ENCODE assay signal across 9 cellular contexts in the genomic region with DNA sequence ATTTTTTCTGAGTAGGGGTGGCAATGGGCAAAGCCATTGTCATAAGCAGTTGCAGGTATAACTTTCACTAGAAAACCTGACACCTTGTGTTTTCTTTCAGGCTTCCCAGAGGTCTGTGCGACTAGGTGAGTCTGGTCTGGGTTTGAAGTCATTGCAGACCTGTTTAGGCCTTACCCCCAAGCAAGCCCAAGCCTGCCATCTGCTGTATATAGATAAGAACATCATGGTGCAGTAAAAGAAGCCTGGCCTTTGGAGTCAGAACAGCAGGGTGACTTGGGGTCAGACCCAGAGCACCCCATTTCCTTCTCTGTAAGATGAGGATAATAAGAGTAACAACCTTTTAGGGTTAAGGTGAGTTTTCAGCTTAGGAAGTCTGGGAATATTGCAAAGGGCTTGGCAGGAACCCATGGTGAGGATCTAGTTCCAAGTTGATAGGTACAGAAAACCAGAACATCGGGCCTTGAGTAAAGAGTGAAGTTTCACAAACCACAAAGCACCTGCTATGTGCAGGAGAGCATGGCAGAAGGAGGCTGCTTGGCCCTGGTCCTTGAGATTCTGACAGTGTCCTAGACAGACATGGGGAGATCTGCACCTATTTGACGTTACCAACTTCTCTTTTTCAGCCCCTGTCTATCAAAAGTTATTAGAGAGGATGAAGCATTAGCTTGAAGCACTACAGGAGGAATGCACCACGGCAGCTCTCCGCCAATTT. TPM values are rescaled to one million over a fixed set of nuclear protein-coding genes. Genes with fewer than 3 reads are reported as not detected.
DNase-seq lines count a peak whose midpoint lies in the region; ATAC-seq, FAIRE-seq and TF ChIP-seq lines count a peak whose summit lies in the region.
"Had no signal": no experiment of that assay in that cellular context is flagged by ENCODE, and none has a peak within 500 bp of the region (broad histone marks: within the 10 kb centered on the region; RNA-seq: fewer than 3 reads in every experiment).

No MANE protein-coding gene starts in this region.

- no peaks in the 10 kb centered on the region for H3K36me3 Mint-ChIP-seq in activated CD4-positive, alpha-beta memory T cell treated with anti-CD3 and anti-CD28 coated beads for 36 hours
- no peaks in the 10 kb centered on the region for H3K36me3 Mint-ChIP-seq in activated CD4-positive, alpha-beta memory T cell treated with anti-CD3 and anti-CD28 coated beads, Interleukin-2, amount 10 ng/mL, durations not matched to agents 7 days and 5 days (ENCODE audit: low read depth)
- no peaks in the 10 kb centered on the region for H3K36me3 Mint-ChIP-seq in activated T-helper 1 cell treated with anti-CD3 and anti-CD28 coated beads, Interleukin-12 subunit alpha, Interleukin-12 subunit beta, Interleukin-2, Interleukin-4 antibody, amounts not matched to agents 30 ng/mL and 10 ng/mL and 1 ng/mL, durations not matched to agents 14 hours and 24 hours and 36 hours (ENCODE audit: low read depth)

- no peaks in the 10 kb centered on the region for H3K27me3 ChIP-seq in WERI-Rb-1 (ENCODE audit: insufficient read depth, low read depth, severe bottlenecking)

- H3K36me3 ChIP-seq in WERI-Rb-1 (no peaks in the 10 kb centered on the region), kidney (ENCODE audit: control insufficient read depth in 1 of 2, insufficient read depth in 2 of 2, low read length in 2 of 2) (no peaks in the 10 kb centered on the region)

- H3K4me3 Mint-ChIP-seq in activated CD4-positive, alpha-beta memory T cell treated with anti-CD3 and anti-CD28 coated beads for 36 hours = no peak overlapping the region
- H3K4me3 Mint-ChIP-seq in activated CD4-positive, alpha-beta memory T cell treated with anti-CD3 and anti-CD28 coated beads, Interleukin-2, amount 10 ng/mL, durations not matched to agents 7 days and 5 days = no peak overlapping the region
- H3K4me3 Mint-ChIP-seq in activated T-helper 1 cell treated with anti-CD3 and anti-CD28 coated beads, Interleukin-12 subunit alpha, Interleukin-12 subunit beta, Interleukin-2, Interleukin-4 antibody, amounts not matched to agents 30 ng/mL and 10 ng/mL and 1 ng/mL, durations not matched to agents 14 hours and 24 hours and 36 hours = no peak overlapping the region

- H3K4me1 ChIP-seq in kidney (ENCODE audit: control insufficient read depth in 1 of 2, insufficient read depth in 1 of 2, low read depth in 1 of 2, low read length in 2 of 2) = peaks cover 0 to 2% of the 10 kb centered on the region in 2 donors

- intact Hi-C loops in activated CD4-positive, alpha-beta memory T cell treated with anti-CD3 and anti-CD28 coated beads for 36 hours (cut with micrococcal nuclease) = loop anchor here (1.0 kb wide), 3 partner anchors 85 to 175 kb away; no protein-coding TSS in a partner anchor
- intact Hi-C loops in kidney (cut with DNase I) = loop anchor here (10.0 kb wide), 1 partner anchor 108 kb away; a partner anchor contains a TSS
- intact Hi-C loops in activated T-helper 1 cell treated with anti-CD3 and anti-CD28 coated beads, Interleukin-12 subunit alpha, Interleukin-12 subunit beta, Interleukin-2, Interleukin-4 antibody, amounts not matched to agents 30 ng/mL and 10 ng/mL and 1 ng/mL, durations not matched to agents 14 hours and 24 hours and 36 hours (cut with micrococcal nuclease) = loop anchor here (1.0 to 5.0 kb wide), 2 partner anchors 115 to 175 kb away; no protein-coding TSS in a partner anchor

- no peak for FAIRE-seq in kidney (lab: Jason Lieb, UNC)
- FAIRE-seq: colon had no signal

- peak; percentile 70 for TF ChIP-seq CTCF in WERI-Rb-1 (IDR thresholded peaks at IDR 0.05; ENCODE audit: low read depth, low read length)
- TF ChIP-seq CTCF in kidney (IDR thresholded peaks at IDR 0.05; ENCODE audit: borderline replicate concordance, extremely low read depth, insufficient read depth) = peak; percentile 44

- peak; percentile 29 for DNase-seq in activated CD4-positive, alpha-beta memory T cell treated with anti-CD3 and anti-CD28 coated beads for 36 hours
- DNase-seq in activated CD4-positive, alpha-beta memory T cell treated with anti-CD3 and anti-CD28 coated beads, Interleukin-2, amount 10 ng/mL, durations not matched to agents 7 days and 5 days = no peak
- DNase-seq in Kasumi-1 (lab: John Stamatoyannopoulos, UW) (peak; percentile 53 to 83), WERI-Rb-1 (peak; percentile 62), kidney (no peak), NCI-H2227 (lab: John Stamatoyannopoulos, UW; ENCODE audit: unreplicated experiment) (no peak)
- no peak for DNase-seq in activated T-helper 1 cell treated with anti-CD3 and anti-CD28 coated beads, Interleukin-12 subunit alpha, Interleukin-12 subunit beta, Interleukin-2, Interleukin-4 antibody, amounts not matched to agents 30 ng/mL and 10 ng/mL and 1 ng/mL, durations not matched to agents 14 hours and 24 hours and 36 hours (ENCODE audit: low spot score)

- H3K9me3 ChIP-seq in WERI-Rb-1 (ENCODE audit: severe bottlenecking) (no peaks in the 10 kb centered on the region), kidney (ENCODE audit: control insufficient read depth in 1 of 2, low read length in 2 of 2) (no peaks in the 10 kb centered on the region)

- no peaks in the 10 kb centered on the region for H3K4me1 Mint-ChIP-seq in activated CD4-positive, alpha-beta memory T cell treated with anti-CD3 and anti-CD28 coated beads for 36 hours (ENCODE audit: low read depth)
- no peaks in the 10 kb centered on the region for H3K4me1 Mint-ChIP-seq in activated CD4-positive, alpha-beta memory T cell treated with anti-CD3 and anti-CD28 coated beads, Interleukin-2, amount 10 ng/mL, durations not matched to agents 7 days and 5 days
- H3K4me1 Mint-ChIP-seq in activated T-helper 1 cell treated with anti-CD3 and anti-CD28 coated beads, Interleukin-12 subunit alpha, Interleukin-12 subunit beta, Interleukin-2, Interleukin-4 antibody, amounts not matched to agents 30 ng/mL and 10 ng/mL and 1 ng/mL, durations not matched to agents 14 hours and 24 hours and 36 hours (ENCODE audit: low read depth) = no peaks in the 10 kb centered on the region

- H3K27ac ChIP-seq in WERI-Rb-1 = no peak overlapping the region
- H3K27ac ChIP-seq in kidney (ENCODE audit: low read depth in 2 of 2, low read length in 2 of 2) = no peak overlapping the region

- H3K27ac Mint-ChIP-seq in activated CD4-positive, alpha-beta memory T cell treated with anti-CD3 and anti-CD28 coated beads for 36 hours = no peak overlapping the region
- H3K27ac Mint-ChIP-seq in activated CD4-positive, alpha-beta memory T cell treated with anti-CD3 and anti-CD28 coated beads, Interleukin-2, amount 10 ng/mL, durations not matched to agents 7 days and 5 days = no peak overlapping the region
- H3K27ac Mint-ChIP-seq in activated T-helper 1 cell treated with anti-CD3 and anti-CD28 coated beads, Interleukin-12 subunit alpha, Interleukin-12 subunit beta, Interleukin-2, Interleukin-4 antibody, amounts not matched to agents 30 ng/mL and 10 ng/mL and 1 ng/mL, durations not matched to agents 14 hours and 24 hours and 36 hours = no peak overlapping the region

- POLR2A ChIA-PET in activated CD4-positive, alpha-beta memory T cell treated with anti-CD3 and anti-CD28 coated beads for 36 hours (lab: Charles Lee) = no interaction called here
- POLR2A ChIA-PET in activated CD4-positive, alpha-beta memory T cell treated with anti-CD3 and anti-CD28 coated beads, Interleukin-2, amount 10 ng/mL, durations not matched to agents 7 days and 5 days (lab: Charles Lee) = no interaction called here

- no peaks in the 10 kb centered on the region for H3K27me3 Mint-ChIP-seq in activated CD4-positive, alpha-beta memory T cell treated with anti-CD3 and anti-CD28 coated beads for 36 hours
- H3K27me3 Mint-ChIP-seq in activated CD4-positive, alpha-beta memory T cell treated with anti-CD3 and anti-CD28 coated beads, Interleukin-2, amount 10 ng/mL, durations not matched to agents 7 days and 5 days = peaks cover 3% of the 10 kb centered on the region
- H3K27me3 Mint-ChIP-seq in activated T-helper 1 cell treated with anti-CD3 and anti-CD28 coated beads, Interleukin-12 subunit alpha, Interleukin-12 subunit beta, Interleukin-2, Interleukin-4 antibody, amounts not matched to agents 30 ng/mL and 10 ng/mL and 1 ng/mL, durations not matched to agents 14 hours and 24 hours and 36 hours (ENCODE audit: insufficient read depth) = peaks cover 2% of the 10 kb centered on the region

- H3K9ac ChIP-seq in kidney (ENCODE audit: low read length in 2 of 2) = no peak overlapping the region

- ATAC-seq in GM21447 (IDR thresholded peaks at IDR 0.05; ENCODE audit: unreplicated experiment) = peak; percentile 79

- H3K4me3 ChIP-seq in WERI-Rb-1 (ENCODE audit: low read depth, low read length) (no peak overlapping the region), kidney (ENCODE audit: low read length in 2 of 2) (no peak overlapping the region)

- CTCF ChIA-PET in activated CD4-positive, alpha-beta memory T cell treated with anti-CD3 and anti-CD28 coated beads for 36 hours (lab: Charles Lee) = interaction anchor here (0.7 to 3.6 kb wide), 14 partner anchors 15 to 497 kb away, joined by 3 to 25 read pairs (median 4); no protein-coding TSS in a partner anchor
- CTCF ChIA-PET in activated CD4-positive, alpha-beta memory T cell treated with anti-CD3 and anti-CD28 coated beads, Interleukin-2, amount 10 ng/mL, durations not matched to agents 7 days and 5 days (lab: Charles Lee) = interaction anchor here (0.7 to 1.3 kb wide), 2 partner anchors 49 to 85 kb away, joined by 3 read pairs; no protein-coding TSS in a partner anchor

- H3K9me3 Mint-ChIP-seq in activated CD4-positive, alpha-beta memory T cell treated with anti-CD3 and anti-CD28 coated beads for 36 hours = no peaks in the 10 kb centered on the region
- H3K9me3 Mint-ChIP-seq in activated CD4-positive, alpha-beta memory T cell treated with anti-CD3 and anti-CD28 coated beads, Interleukin-2, amount 10 ng/mL, durations not matched to agents 7 days and 5 days = no peaks in the 10 kb centered on the region
- no peaks in the 10 kb centered on the region for H3K9me3 Mint-ChIP-seq in activated T-helper 1 cell treated with anti-CD3 and anti-CD28 coated beads, Interleukin-12 subunit alpha, Interleukin-12 subunit beta, Interleukin-2, Interleukin-4 antibody, amounts not matched to agents 30 ng/mL and 10 ng/mL and 1 ng/mL, durations not matched to agents 14 hours and 24 hours and 36 hours

RNA-seq across cellular contexts. Expression of a gene that starts 33.9 kb away (rescaled TPM):
- total RNA-seq in activated CD4-positive, alpha-beta memory T cell treated with anti-CD3 and anti-CD28 coated beads for 36 hours = under 1 TPM; 0.58 to 0.97 TPM
- total RNA-seq in activated CD4-positive, alpha-beta memory T cell treated with anti-CD3 and anti-CD28 coated beads, Interleukin-2, amount 10 ng/mL, durations not matched to agents 7 days and 5 days = not detected
- 78.5 TPM for total RNA-seq in kidney
- 36.4 TPM for polyA plus RNA-seq in kidney (ENCODE audit: insufficient read depth, low read depth, low replicate concordance)
- total RNA-seq in activated T-helper 1 cell treated with anti-CD3 and anti-CD28 coated beads, Interleukin-12 subunit alpha, Interleukin-12 subunit beta, Interleukin-2, Interleukin-4 antibody, amounts not matched to agents 30 ng/mL and 10 ng/mL and 1 ng/mL, durations not matched to agents 14 hours and 24 hours and 36 hours = not detected in 2 replicates

Comparison
In these comparisons a context has a peak if more than half of its experiments do, and no peak if none do; other contexts are left out.
1. DNase-seq: peak in activated CD4-positive, alpha-beta memory T cell treated with anti-CD3 and anti-CD28 coated beads for 36 hours (single experiment), Kasumi-1 (2 of 2) and WERI-Rb-1 (single experiment); none in activated CD4-positive, alpha-beta memory T cell treated with anti-CD3 and anti-CD28 coated beads, Interleukin-2, amount 10 ng/mL, durations not matched to agents 7 days and 5 days (single experiment), kidney (single experiment), activated T-helper 1 cell treated with anti-CD3 and anti-CD28 coated beads, Interleukin-12 subunit alpha, Interleukin-12 subunit beta, Interleukin-2, Interleukin-4 antibody, amounts not matched to agents 30 ng/mL and 10 ng/mL and 1 ng/mL, durations not matched to agents 14 hours and 24 hours and 36 hours (single experiment) and NCI-H2227 (single experiment).
2. RNA of a gene that starts 33.9 kb away (total RNA-seq): 78.5 TPM in kidney (single experiment); 0.58 to 0.97 TPM in activated CD4-positive, alpha-beta memory T cell treated with anti-CD3 and anti-CD28 coated beads for 36 hours, not detected in activated CD4-positive, alpha-beta memory T cell treated with anti-CD3 and anti-CD28 coated beads, Interleukin-2, amount 10 ng/mL, durations not matched to agents 7 days and 5 days and not detected in activated T-helper 1 cell treated with anti-CD3 and anti-CD28 coated beads, Interleukin-12 subunit alpha, Interleukin-12 subunit beta, Interleukin-2, Interleukin-4 antibody, amounts not matched to agents 30 ng/mL and 10 ng/mL and 1 ng/mL, durations not matched to agents 14 hours and 24 hours and 36 hours; every median in the first group is over 10 times any median in the second.